ENCODE assay signal across 8 cellular contexts in genomic region chr11:5204787-5205186, GRCh38. TPM values are rescaled to one million over a fixed set of nuclear protein-coding genes. Genes with fewer than 3 reads are reported as not detected.
DNase-seq lines count a peak whose midpoint lies in the region; ATAC-seq, FAIRE-seq and TF ChIP-seq lines count a peak whose summit lies in the region.

No MANE protein-coding gene starts in this region.

- no peak overlapping the region for H3K4me3 Mint-ChIP-seq in T-cell
- H3K4me3 Mint-ChIP-seq in activated naive CD8-positive, alpha-beta T cell treated with anti-CD3 and anti-CD28 coated beads for 36 hours = no peak overlapping the region

- peaks cover 0 to 2% of the 10 kb centered on the region in 2 donors for H3K27me3 Mint-ChIP-seq in T-cell
- no peaks in the 10 kb centered on the region for H3K27me3 Mint-ChIP-seq in activated naive CD8-positive, alpha-beta T cell treated with anti-CD3 and anti-CD28 coated beads for 36 hours

- H3K27ac ChIP-seq in dorsolateral prefrontal cortex (no peak overlapping the region), pancreas (no peak overlapping the region)

- WGBS in pancreas, 2 donors = 13 to 16% methylated on average over 1 of the region's 1 CpG

- no peaks in the 10 kb centered on the region for H3K4me1 Mint-ChIP-seq in T-cell
- H3K4me1 Mint-ChIP-seq in activated naive CD8-positive, alpha-beta T cell treated with anti-CD3 and anti-CD28 coated beads for 36 hours = no peaks in the 10 kb centered on the region

- H3K4me3 ChIP-seq in dorsolateral prefrontal cortex (no peak overlapping the region), pancreas (no peak overlapping the region)

- H3K27me3 ChIP-seq in dorsolateral prefrontal cortex (peaks cover 0 to 6% (median 0%) of the 10 kb centered on the region in 45 donors), pancreas (no peaks in the 10 kb centered on the region)

- intact Hi-C loops in dorsolateral prefrontal cortex (cut with DNase I) (no loop called here), pancreas (cut with DNase I) (no loop called here)

- FAIRE-seq in pancreas (lab: Jason Lieb, UNC) = no peak

- H3K9me3 Mint-ChIP-seq in T-cell = peaks cover 0 to 2% (median 0%) of the 10 kb centered on the region in 3 donors
- no peaks in the 10 kb centered on the region for H3K9me3 Mint-ChIP-seq in activated naive CD8-positive, alpha-beta T cell treated with anti-CD3 and anti-CD28 coated beads for 36 hours

- TF ChIP-seq CTCF in dorsolateral prefrontal cortex (IDR thresholded peaks at IDR 0.05 in 54 of 56, conservative IDR thresholded peaks at IDR 0.05 in 2 of 56; ENCODE audit: low read depth in 1 of 56, partially characterized antibody in 56 of 56) (peak in 45 of 56 donors; percentile 15 to 68 (median 38)), pancreas (IDR thresholded peaks at IDR 0.05) (no peak)

- H3K4me1 ChIP-seq in pancreas = no peaks in the 10 kb centered on the region

- CTCF ChIA-PET in T-cell (lab: Charles Lee) = no interaction called here

- POLR2A ChIA-PET in T-cell (lab: Charles Lee) = no interaction called here

- no peaks in the 10 kb centered on the region for H3K9me3 ChIP-seq in pancreas

- no peaks in the 10 kb centered on the region for H3K36me3 ChIP-seq in pancreas

- H3K27ac Mint-ChIP-seq in T-cell = no peak overlapping the region
- no peak overlapping the region for H3K27ac Mint-ChIP-seq in activated naive CD8-positive, alpha-beta T cell treated with anti-CD3 and anti-CD28 coated beads for 36 hours

- peak; percentile 73 for DNase-seq in GM03348 (ENCODE audit: low spot score)
- DNase-seq in NCI-H1105 treated with DMSO at 0.1 percent for 48 hours (lab: John Stamatoyannopoulos, UW) = peak; percentile 16
- DNase-seq in dorsolateral prefrontal cortex = no peak
- DNase-seq in pancreas = no peak
- DNase-seq in T-cell = no peak
- no peak for DNase-seq in T-helper 9 cell
- DNase-seq in activated naive CD8-positive, alpha-beta T cell treated with anti-CD3 and anti-CD28 coated beads for 36 hours = no peak

- ATAC-seq in GM21723 (IDR thresholded peaks at IDR 0.05; ENCODE audit: unreplicated experiment) (peak; percentile 83), pancreas (peak in 3 of 4 donors; percentile 37 to 65 (median 48)), T-cell (replicated peaks in 1 of 4) (no peak)

- no peaks in the 10 kb centered on the region for H3K36me3 Mint-ChIP-seq in T-cell
- no peaks in the 10 kb centered on the region for H3K36me3 Mint-ChIP-seq in activated naive CD8-positive, alpha-beta T cell treated with anti-CD3 and anti-CD28 coated beads for 36 hours

RNA-seq across cellular contexts. Expression of gene OR51V1, which starts 4.3 kb away (rescaled TPM):
- total RNA-seq in dorsolateral prefrontal cortex (not detected), pancreas (not detected), T-cell (not detected)
- not detected for polyA plus RNA-seq in pancreas
- total RNA-seq in activated naive CD8-positive, alpha-beta T cell treated with anti-CD3 and anti-CD28 coated beads for 36 hours = not detected

RNA-seq across cellular contexts. Expression of gene HBB, which starts 22.1 kb away (rescaled TPM):
- 1,000 to 10,000 TPM in 10 of 120 experiments, 100 to 1,000 TPM in 90, 10 to 100 TPM in 18, 1 to 10 TPM in 1, not detected in 1; 2.7 to 3,126 (median 243) TPM for total RNA-seq in dorsolateral prefrontal cortex
- total RNA-seq in pancreas = 10 to 100 TPM in 3 of 6 donors, 1 to 10 TPM in 3; 2.2 to 89.0 (median 7.4) TPM
- polyA plus RNA-seq in pancreas = 1 to 10 TPM; 3.9 to 4.9 TPM
- 10 to 100 TPM in 1 of 5 donors, under 1 TPM in 4; 0.59 to 11.7 (median 0.70) TPM for total RNA-seq in T-cell
- not detected for total RNA-seq in activated naive CD8-positive, alpha-beta T cell treated with anti-CD3 and anti-CD28 coated beads for 36 hours

RNA-seq across cellular contexts. Expression of gene HBD, which starts 29.5 kb away (rescaled TPM):
- 1 to 10 TPM in 15 of 120 experiments, under 1 TPM in 2, not detected in 103; 0.85 to 8.4 (median 1.6) TPM for total RNA-seq in dorsolateral prefrontal cortex
- total RNA-seq in pancreas = 1 to 10 TPM in 1 of 6 donors, not detected in 5; 1.1 TPM
- polyA plus RNA-seq in pancreas = not detected
- total RNA-seq in T-cell = 1 to 10 TPM in 1 of 5 donors, under 1 TPM in 1, not detected in 3; 0.72 to 1.9 TPM
- not detected for total RNA-seq in activated naive CD8-positive, alpha-beta T cell treated with anti-CD3 and anti-CD28 coated beads for 36 hours

RNA-seq across cellular contexts. Expression of gene HBG1, which starts 44.9 kb away (rescaled TPM):
- total RNA-seq in dorsolateral prefrontal cortex (10 to 100 TPM in 1 of 120 experiments, 1 to 10 TPM in 6, under 1 TPM in 2, not detected in 111; 0.62 to 12.8 (median 1.7) TPM), pancreas (1 to 10 TPM in 1 of 6 donors, not detected in 5; 3.3 TPM), T-cell (1 to 10 TPM in 3 of 5 donors, not detected in 2; 1.8 to 6.4 (median 3.3) TPM)
- not detected for polyA plus RNA-seq in pancreas
- total RNA-seq in activated naive CD8-positive, alpha-beta T cell treated with anti-CD3 and anti-CD28 coated beads for 36 hours = not detected

RNA-seq across cellular contexts. Expression of gene HBG2, which starts 49.8 kb away (rescaled TPM):
- total RNA-seq in dorsolateral prefrontal cortex (10 to 100 TPM in 4 of 120 experiments, 1 to 10 TPM in 30, under 1 TPM in 4, not detected in 82; 0.50 to 27.8 (median 2.1) TPM), pancreas (10 to 100 TPM in 1 of 6 donors, not detected in 5; 10.6 TPM), T-cell (10 to 100 TPM in 1 of 5 donors, 1 to 10 TPM in 2, not detected in 2; 5.8 to 13.4 (median 8.2) TPM)
- not detected for polyA plus RNA-seq in pancreas
- total RNA-seq in activated naive CD8-positive, alpha-beta T cell treated with anti-CD3 and anti-CD28 coated beads for 36 hours = not detected

Comparison
In these comparisons a context has a peak if more than half of its experiments do, and no peak if none do; other contexts are left out.
1. DNase-seq: peak in GM03348 (single experiment) and NCI-H1105 treated with DMSO at 0.1 percent for 48 hours (single experiment); none in dorsolateral prefrontal cortex (0 of 10), pancreas (0 of 6), T-cell (0 of 34), T-helper 9 cell (single experiment) and activated naive CD8-positive, alpha-beta T cell treated with anti-CD3 and anti-CD28 coated beads for 36 hours (single experiment).
2. ATAC-seq: peak in GM21723 (single experiment) and pancreas (3 of 4); none in T-cell (0 of 4).
3. CTCF ChIP-seq: peak in dorsolateral prefrontal cortex (45 of 56); none in pancreas (0 of 4).